11 cellular contexts compared by ENCODE assay signal in genomic region chr2:56522605-56523089, GRCh38.
A peak's percentile ranks its signal among the peaks of the same experiment; 100 is the strongest.
DNase-seq lines count a peak whose midpoint lies in the region; ATAC-seq and TF ChIP-seq lines count a peak whose summit lies in the region.
"Had no signal": no experiment of that assay in that cellular context is flagged by ENCODE, and none has a peak within 500 bp of the region (broad histone marks: within the 10 kb centered on the region; RNA-seq: fewer than 3 reads in every experiment).

No MANE protein-coding gene starts in this region.

- ATAC-seq in upper lobe of right lung, result peak; percentile 93
- no peak for ATAC-seq in activated naive CD4-positive, alpha-beta T cell treated with anti-CD3 and anti-CD28 coated beads, Interleukin-2, amount 50 U/mL, for 72 hours

- H3K27ac ChIP-seq in breast epithelium, result no peak overlapping the region
- peak overlapping the region; percentile 80 for H3K27ac ChIP-seq in left ventricle myocardium inferior (replicated peaks)
- peak overlapping the region; percentile 25 for H3K27ac ChIP-seq in upper lobe of right lung

- no peaks in the 10 kb centered on the region for H3K4me1 Mint-ChIP-seq in MCF 10A (ENCODE audit: insufficient read depth, unreplicated experiment)

- intact Hi-C loops in MCF 10A (cut with micrococcal nuclease) (no loop called here), breast epithelium (cut with DNase I; ENCODE audit: low total_unique reads) (no loop called here), left ventricle myocardium inferior (cut with micrococcal nuclease) (no loop called here), upper lobe of right lung (cut with DNase I) (no loop called here)

- H3K4me3 ChIP-seq in breast epithelium (no peak overlapping the region), left ventricle myocardium inferior (no peak overlapping the region), upper lobe of right lung (no peak overlapping the region)

- H3K27me3 ChIP-seq in breast epithelium (no peaks in the 10 kb centered on the region), left ventricle myocardium inferior (ENCODE audit: low read depth) (no peaks in the 10 kb centered on the region), upper lobe of right lung (no peaks in the 10 kb centered on the region)

- CTCF ChIA-PET in MCF 10A (lab: Yijun Ruan, JAX), result no interaction called here

- no peaks in the 10 kb centered on the region for H3K4me1 ChIP-seq in breast epithelium
- H3K4me1 ChIP-seq in left ventricle myocardium inferior, result peaks cover 16% of the 10 kb centered on the region
- H3K4me1 ChIP-seq in upper lobe of right lung, result peaks cover 3% of the 10 kb centered on the region

- no peak overlapping the region for H3K4me3 Mint-ChIP-seq in MCF 10A (ENCODE audit: unreplicated experiment)
- H3K4me3 Mint-ChIP-seq: T-helper 1 cell treated with Interleukin-12 subunit alpha and Interleukin-12 subunit beta and Interleukin-4 antibody, amounts not matched to agents 30 μg/mL and 1 μg/mL, for 36 hours had no signal

- DNase-seq in MCF 10A (ENCODE audit: unreplicated experiment), result peak; percentile 52
- no peak for DNase-seq in breast epithelium (ENCODE audit: low spot score in 2 of 2)
- peak; percentile 29 for DNase-seq in RPMI7951 (ENCODE audit: low read depth)
- peak; percentile 27 for DNase-seq in left ventricle myocardium inferior
- DNase-seq in upper lobe of right lung, result no peak
- DNase-seq in activated naive CD4-positive, alpha-beta T cell treated with anti-CD3 and anti-CD28 coated beads, Interleukin-2, amount 50 U/mL, for 72 hours (ENCODE audit: low spot score in 2 of 2), result no peak
- DNase-seq in NCI-H82 treated with DMSO at 0.1 percent for 48 hours (lab: John Stamatoyannopoulos, UW; ENCODE audit: unreplicated experiment), result no peak
- no peak for DNase-seq in anterior cingulate cortex (lab: John Stamatoyannopoulos, UW)
- DNase-seq: KBM-7; stimulated activated naive CD4-positive, alpha-beta T cell treated with Interleukin-2 at 50 U/mL for 16 hours had no signal

- H3K9me3 ChIP-seq in breast epithelium, result no peaks in the 10 kb centered on the region
- no peaks in the 10 kb centered on the region for H3K9me3 ChIP-seq in left ventricle myocardium inferior (replicated peaks)
- H3K9me3 ChIP-seq in upper lobe of right lung, result no peaks in the 10 kb centered on the region

- TF ChIP-seq CTCF in MCF 10A (IDR thresholded peaks at IDR 0.05; ENCODE audit: unreplicated experiment), result no peak
- no peak for TF ChIP-seq CTCF in breast epithelium (IDR thresholded peaks at IDR 0.05)
- no peak for TF ChIP-seq CTCF in left ventricle myocardium inferior (IDR thresholded peaks at IDR 0.05; ENCODE audit: borderline replicate concordance)
- no peak for TF ChIP-seq CTCF in upper lobe of right lung (IDR thresholded peaks at IDR 0.05)

- no TSS peak for BruUV-seq in MCF 10A (replicated peaks; lab: Mats Ljungman, UMichigan)

- H3K9me3 Mint-ChIP-seq in MCF 10A (ENCODE audit: unreplicated experiment), result no peaks in the 10 kb centered on the region
- peaks cover 21 to 23% of the 10 kb centered on the region in 2 donors for H3K9me3 Mint-ChIP-seq in activated naive CD4-positive, alpha-beta T cell treated with anti-CD3 and anti-CD28 coated beads, Interleukin-2, amount 50 U/mL, for 72 hours
- H3K9me3 Mint-ChIP-seq: T-helper 1 cell treated with Interleukin-12 subunit alpha and Interleukin-12 subunit beta and Interleukin-4 antibody, amounts not matched to agents 30 μg/mL and 1 μg/mL, for 36 hours had no signal

- POLR2A ChIA-PET in MCF 10A (lab: Yijun Ruan, JAX), result no interaction called here

- no peaks in the 10 kb centered on the region for H3K36me3 Mint-ChIP-seq in MCF 10A (ENCODE audit: insufficient read depth, unreplicated experiment)
- H3K36me3 Mint-ChIP-seq in activated naive CD4-positive, alpha-beta T cell treated with anti-CD3 and anti-CD28 coated beads, Interleukin-2, amount 50 U/mL, for 72 hours, result peaks cover 0 to 4% of the 10 kb centered on the region in 2 donors

- H3K36me3 ChIP-seq in breast epithelium (no peaks in the 10 kb centered on the region), left ventricle myocardium inferior (no peaks in the 10 kb centered on the region), upper lobe of right lung (no peaks in the 10 kb centered on the region)

- no peak overlapping the region for H3K27ac Mint-ChIP-seq in MCF 10A (ENCODE audit: low read depth, unreplicated experiment)
- no peak overlapping the region for H3K27ac Mint-ChIP-seq in activated naive CD4-positive, alpha-beta T cell treated with anti-CD3 and anti-CD28 coated beads, Interleukin-2, amount 50 U/mL, for 72 hours
- H3K27ac Mint-ChIP-seq: T-helper 1 cell treated with Interleukin-12 subunit alpha and Interleukin-12 subunit beta and Interleukin-4 antibody, amounts not matched to agents 30 μg/mL and 1 μg/mL, for 36 hours had no signal

- TF ChIP-seq POLR2A in breast epithelium (IDR thresholded peaks at IDR 0.05), result no peak

- H3K27me3 Mint-ChIP-seq in MCF 10A (ENCODE audit: insufficient read depth, unreplicated experiment), result no peaks in the 10 kb centered on the region

Comparison
In these comparisons a context has a peak if more than half of its experiments do, and no peak if none do; other contexts are left out.
1. DNase-seq: peak in MCF 10A (single experiment), RPMI7951 (single experiment) and left ventricle myocardium inferior (single experiment); none in breast epithelium (0 of 2), upper lobe of right lung (single experiment), activated naive CD4-positive, alpha-beta T cell treated with anti-CD3 and anti-CD28 coated beads, Interleukin-2, amount 50 U/mL, for 72 hours (0 of 2), NCI-H82 treated with DMSO at 0.1 percent for 48 hours (single experiment) and anterior cingulate cortex (0 of 58).
2. H3K27ac ChIP-seq: peak in left ventricle myocardium inferior (single experiment) and upper lobe of right lung (single experiment); none in breast epithelium (0 of 2).